ENCODE assay signal across 21 cellular contexts in the genomic region with DNA sequence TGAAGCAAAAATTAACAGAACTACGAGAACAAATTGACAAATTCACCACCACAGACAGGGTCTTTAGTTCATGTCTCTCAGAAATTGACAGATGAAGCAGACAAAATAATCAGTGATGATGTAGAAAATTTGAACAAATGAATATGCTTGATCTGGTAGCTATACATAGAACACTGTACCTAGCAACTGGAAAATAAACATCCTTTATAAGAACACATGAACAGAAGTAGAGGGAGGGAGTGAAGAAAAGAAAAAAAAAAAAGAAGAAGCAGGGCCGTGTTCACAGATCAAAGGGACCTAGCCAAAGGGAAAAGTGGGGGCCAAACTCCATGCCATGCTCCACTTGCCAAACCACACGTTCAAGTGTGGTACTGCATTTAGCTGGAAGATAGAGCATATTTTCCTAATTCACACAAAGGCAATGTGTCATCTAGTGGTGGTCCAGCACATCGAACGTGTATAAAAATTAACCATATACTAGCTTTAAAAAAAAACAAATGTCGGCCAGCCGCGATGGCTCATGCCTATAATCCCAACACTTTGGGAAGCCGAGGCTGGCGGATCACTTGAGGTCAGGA.
"Had no signal": no experiment of that assay in that cellular context is flagged by ENCODE, and none has a peak within 500 bp of the region (broad histone marks: within the 10 kb centered on the region; RNA-seq: fewer than 3 reads in every experiment).

No MANE protein-coding gene starts in this region.

- H3K9me3 ChIP-seq: breast epithelium, heart left ventricle, tibial artery, vagina had no signal

- H3K27me3 ChIP-seq: breast epithelium, heart left ventricle, neural progenitor cell, tibial artery, vagina had no signal

- H3K36me3 ChIP-seq: breast epithelium, heart left ventricle, neural progenitor cell, tibial artery, vagina had no signal

- H3K27me3 Mint-ChIP-seq: effector memory CD8-positive, alpha-beta T cell; naive B cell; stimulated activated naive B cell treated with anti-CD40 and anti-IgM and Interleukin-4, amounts not matched to agents 10 μg/mL and 1 μg/mL and 100 μg/mL, for 72 hours had no signal

- H3K27ac ChIP-seq: breast epithelium, heart left ventricle, neural progenitor cell, parathyroid adenoma, tibial artery, vagina had no signal

- H3K9me3 Mint-ChIP-seq: activated CD4-positive, alpha-beta T cell treated with anti-CD3 and anti-CD28 coated beads, Interleukin-2, amount 10 ng/mL, durations not matched to agents 24 days and 14 days; activated naive CD8-positive, alpha-beta T cell treated with anti-CD3 and anti-CD28 coated beads, Interleukin-2, amount 10 ng/mL, durations not matched to agents 7 days and 5 days; effector memory CD8-positive, alpha-beta T cell; neural progenitor cell; stimulated activated naive B cell treated with anti-CD40 and anti-IgM and Interleukin-4, amounts not matched to agents 10 μg/mL and 1 μg/mL and 100 μg/mL, for 72 hours had no signal

- H3K4me3 Mint-ChIP-seq: activated CD4-positive, alpha-beta T cell treated with anti-CD3 and anti-CD28 coated beads, Interleukin-2, amount 10 ng/mL, durations not matched to agents 24 days and 14 days; activated CD8-positive, alpha-beta T cell treated with anti-CD3 and anti-CD28 coated beads, Interleukin-2, amount 10 ng/mL, durations not matched to agents 7 days and 5 days; activated naive CD8-positive, alpha-beta T cell treated with anti-CD3 and anti-CD28 coated beads, Interleukin-2, amount 10 ng/mL, durations not matched to agents 7 days and 5 days; effector memory CD8-positive, alpha-beta T cell; naive B cell; neural progenitor cell; stimulated activated naive B cell treated with anti-CD40 and anti-IgM and Interleukin-4, amounts not matched to agents 10 μg/mL and 1 μg/mL and 100 μg/mL, for 72 hours had no signal

- H3K27ac Mint-ChIP-seq: activated CD4-positive, alpha-beta T cell treated with anti-CD3 and anti-CD28 coated beads, Interleukin-2, amount 10 ng/mL, durations not matched to agents 24 days and 14 days; activated CD8-positive, alpha-beta T cell treated with anti-CD3 and anti-CD28 coated beads, Interleukin-2, amount 10 ng/mL, durations not matched to agents 7 days and 5 days; activated naive CD8-positive, alpha-beta T cell treated with anti-CD3 and anti-CD28 coated beads, Interleukin-2, amount 10 ng/mL, durations not matched to agents 7 days and 5 days; effector memory CD8-positive, alpha-beta T cell; neural progenitor cell; stimulated activated naive B cell treated with anti-CD40 and anti-IgM and Interleukin-4, amounts not matched to agents 10 μg/mL and 1 μg/mL and 100 μg/mL, for 72 hours had no signal

- H3K4me1 Mint-ChIP-seq: activated CD4-positive, alpha-beta T cell treated with anti-CD3 and anti-CD28 coated beads, Interleukin-2, amount 10 ng/mL, durations not matched to agents 24 days and 14 days; stimulated activated naive B cell treated with anti-CD40 and anti-IgM and Interleukin-4, amounts not matched to agents 10 μg/mL and 1 μg/mL and 100 μg/mL, for 72 hours had no signal

- H3K79me2 ChIP-seq: parathyroid adenoma had no signal

- H2AFZ ChIP-seq: neural progenitor cell, parathyroid adenoma had no signal

- DNase-seq: activated CD4-positive, alpha-beta T cell treated with anti-CD3 and anti-CD28 coated beads, Interleukin-2, amount 10 ng/mL, durations not matched to agents 24 days and 14 days; activated CD4-positive, CD25-positive, alpha-beta regulatory T cell; activated CD8-positive, alpha-beta T cell treated with anti-CD3 and anti-CD28 coated beads, Interleukin-2, amount 10 ng/mL, durations not matched to agents 7 days and 5 days; activated naive CD4-positive, alpha-beta T cell; activated naive CD8-positive, alpha-beta T cell treated with anti-CD3 and anti-CD28 coated beads, Interleukin-2, amount 10 ng/mL, durations not matched to agents 7 days and 5 days; cerebellar nuclear complex; dermis blood vessel endothelial cell; effector memory CD8-positive, alpha-beta T cell; foreskin melanocyte; heart left ventricle; mammary epithelial cell; naive B cell; retina; stimulated activated CD4-positive, alpha-beta T cell treated with anti-CD3 and anti-CD28 coated beads, Interleukin-15, amount 100 ng/mL, for 24 hours; stimulated activated CD4-positive, alpha-beta T cell treated with anti-CD3 and anti-CD28 coated beads, Interleukin-4, amount 100 ng/mL, for 1 hour; stimulated activated naive B cell treated with anti-CD40 and anti-IgM and Interleukin-4, amounts not matched to agents 10 μg/mL and 1 μg/mL and 100 μg/mL, for 72 hours; tibial artery had no signal

- H3K4me1 ChIP-seq: breast epithelium, heart left ventricle, neural progenitor cell, parathyroid adenoma, tibial artery, vagina had no signal

- H3K4me3 ChIP-seq: breast epithelium, heart left ventricle, neural progenitor cell, tibial artery, vagina had no signal

- H3K36me3 Mint-ChIP-seq: naive B cell; neural progenitor cell; stimulated activated naive B cell treated with anti-CD40 and anti-IgM and Interleukin-4, amounts not matched to agents 10 μg/mL and 1 μg/mL and 100 μg/mL, for 72 hours had no signal

- H3K9ac ChIP-seq: neural progenitor cell, parathyroid adenoma had no signal

- H3K4me2 ChIP-seq: neural progenitor cell had no signal
